ENCODE assay signal across 8 cellular contexts in the genomic region with DNA sequence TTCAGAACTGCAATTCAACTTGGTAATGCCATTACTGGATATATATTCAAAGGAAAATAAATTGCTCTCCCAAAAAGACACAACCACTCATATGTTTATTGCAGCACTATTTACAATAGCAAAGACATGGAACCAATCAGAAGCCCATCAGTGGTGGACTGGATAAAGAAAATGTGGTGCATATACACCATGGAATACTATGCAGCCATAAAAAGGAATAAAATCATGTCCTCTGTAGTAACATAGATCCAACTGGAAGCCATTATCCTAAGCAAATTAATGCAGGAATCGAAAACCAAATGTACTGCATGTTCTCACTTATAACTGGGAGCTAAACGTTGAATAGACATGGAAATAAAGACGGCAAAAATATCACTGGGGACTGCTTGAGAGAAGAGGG.
"Had no signal": no experiment of that assay in that cellular context is flagged by ENCODE, and none has a peak within 500 bp of the region (broad histone marks: within the 10 kb centered on the region; RNA-seq: fewer than 3 reads in every experiment).

No MANE protein-coding gene starts in this region.

- FAIRE-seq: G401.6, GM12878, GM12891, GM12892, GM18507, GM19239 had no signal

- H3K4me3 ChIP-seq: GM12878 had no signal

- DNase-seq: GDM1, GF-D8 had no signal

- ATAC-seq: GM12878 had no signal
